ENCODE assay signal across 33 cellular contexts in genomic region chr6:165970001-165970400, GRCh38.
"Had no signal": no experiment of that assay in that cellular context is flagged by ENCODE, and none has a peak within 500 bp of the region (broad histone marks: within the 10 kb centered on the region; RNA-seq: fewer than 3 reads in every experiment).

No MANE protein-coding gene starts in this region.

- H3K4me3 ChIP-seq: adrenal gland, body of pancreas, breast epithelium had no signal

- FAIRE-seq: astrocyte, TTC549 had no signal

- H3K27ac ChIP-seq: adrenal gland, body of pancreas, brain microvascular endothelial cell, breast epithelium, VCaP had no signal

- H3K9me3 ChIP-seq: adrenal gland, body of pancreas, breast epithelium had no signal

- DNase-seq: activated B cell treated with CpG ODN at 0.5 μM for 24 hours; activated CD4-positive, alpha-beta memory T cell treated with anti-CD3 and anti-CD28 coated beads for 36 hours; activated CD4-positive, alpha-beta T cell treated with anti-CD3 and anti-CD28 coated beads for 4 hours; activated CD4-positive, alpha-beta T cell treated with anti-CD3 and anti-CD28 coated beads, Interleukin-2, amount 10 ng/mL, durations not matched to agents 24 days and 14 days; activated CD4-positive, alpha-beta T cell treated with anti-CD3 and anti-CD28 coated beads, Interleukin-2, amount 50 U/mL, for 1 hour; activated CD4-positive, alpha-beta T cell treated with anti-CD3 and anti-CD28 coated beads, Interleukin-2, amount 50 U/mL, for 4 hours; activated CD4-positive, CD25-positive, alpha-beta regulatory T cell treated with anti-CD3 and anti-CD28 coated beads, Interleukin-2, amount 50 U/mL, for 72 hours; activated CD8-positive, alpha-beta memory T cell treated with anti-CD3 and anti-CD28 coated beads, Interleukin-2, amount 50 U/mL, for 4 hours; activated CD8-positive, alpha-beta T cell treated with anti-CD3 and anti-CD28 coated beads for 36 hours; activated effector memory CD4-positive, alpha-beta T cell treated with anti-CD3 and anti-CD28 coated beads, Interleukin-2, amount 50 U/mL, for 16 hours; activated gamma-delta T cell treated with Interleukin-2 at 50 U/mL for 16 hours; activated naive CD4-positive, alpha-beta T cell; activated naive CD4-positive, alpha-beta T cell treated with anti-CD3 and anti-CD28 coated beads for 36 hours; activated naive CD4-positive, alpha-beta T cell treated with anti-CD3 and anti-CD28 coated beads, Interleukin-2, amount 50 U/mL, for 16 hours; activated naive CD8-positive, alpha-beta T cell treated with anti-CD3 and anti-CD28 coated beads for 36 hours; activated T-cell treated with anti-CD3 and anti-CD28 coated beads for 4 hours; activated T-cell treated with anti-CD3 and anti-CD28 coated beads, Interleukin-2, amount 50 U/mL, for 1 hour; activated T-cell treated with anti-CD3 and anti-CD28 coated beads, Interleukin-2, amount 50 U/mL, for 4 hours; activated T-cell treated with anti-CD3 and anti-CD28 coated beads, Interleukin-2, amount 50 U/mL, for 72 hours; adrenal gland; amniotic stem cell; aorta; body of pancreas; brain microvascular endothelial cell; central memory CD4-positive, alpha-beta T cell; T-helper 2 cell; T-helper 9 cell had no signal

- ATAC-seq: activated CD8-positive, alpha-beta T cell treated with anti-CD3 and anti-CD28 coated beads for 36 hours; activated naive CD4-positive, alpha-beta T cell treated with anti-CD3 and anti-CD28 coated beads, Interleukin-2, amount 50 U/mL, for 72 hours; activated T-cell treated with anti-CD3 and anti-CD28 coated beads, Interleukin-2, amount 50 U/mL, for 4 hours; activated T-cell treated with anti-CD3 and anti-CD28 coated beads, Interleukin-2, amount 50 U/mL, for 72 hours; activated T-helper 17 cell treated with anti-CD3 and anti-CD28 coated beads, Interleukin-2, amount 50 U/mL, for 72 hours; body of pancreas had no signal

- H3K4me1 ChIP-seq: adrenal gland, body of pancreas, breast epithelium had no signal
